12 cellular contexts compared by ENCODE assay signal in the genomic region with DNA sequence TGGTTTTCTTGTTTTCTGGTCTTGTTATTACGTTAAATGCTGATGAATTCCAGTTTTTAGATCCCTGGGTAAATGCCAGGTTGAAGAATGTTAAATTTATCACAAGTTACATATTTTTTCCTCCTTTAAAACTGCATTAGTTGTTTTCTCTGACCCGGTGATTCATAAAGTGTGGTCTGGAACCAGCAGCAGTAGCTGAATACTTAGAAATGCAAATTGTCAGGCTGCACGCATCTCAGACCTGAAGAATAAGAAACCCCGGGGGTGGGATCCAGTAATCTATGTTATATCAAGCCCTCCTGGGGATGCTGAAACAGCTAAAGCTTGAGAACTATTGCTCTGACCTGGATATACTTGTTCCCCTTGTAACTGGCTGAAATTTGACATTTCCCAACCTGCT.
DNase-seq lines count a peak whose midpoint lies in the region; ATAC-seq and TF ChIP-seq lines count a peak whose summit lies in the region.
"Had no signal": no experiment of that assay in that cellular context is flagged by ENCODE, and none has a peak within 500 bp of the region (broad histone marks: within the 10 kb centered on the region; RNA-seq: fewer than 3 reads in every experiment).

No MANE protein-coding gene starts in this region.

- TF ChIP-seq POLR2A in Peyer's patch (IDR thresholded peaks at IDR 0.05), result no peak

- no peaks in the 10 kb centered on the region for H3K27me3 Mint-ChIP-seq in WTC11 (ENCODE audit: low read depth)

- H3K4me3 Mint-ChIP-seq in WTC11, result no peak overlapping the region
- H3K4me3 Mint-ChIP-seq: IgD-negative memory B cell had no signal

- TF ChIP-seq CTCF in WTC11 (IDR thresholded peaks at IDR 0.05), result no peak
- TF ChIP-seq CTCF in Peyer's patch (IDR thresholded peaks at IDR 0.05), result no peak
- TF ChIP-seq CTCF in GM10248 (IDR thresholded peaks at IDR 0.05; ENCODE audit: control extremely low read depth, extremely low read depth, low read depth, missing control alignments), result no peak
- TF ChIP-seq CTCF in left ventricle myocardium inferior (IDR thresholded peaks at IDR 0.05; ENCODE audit: borderline replicate concordance), result no peak

- H3K27me3 ChIP-seq in Peyer's patch (no peaks in the 10 kb centered on the region), left ventricle myocardium inferior (ENCODE audit: low read depth) (peaks cover 26% of the 10 kb centered on the region)

- no peak overlapping the region for H3K27ac ChIP-seq in Peyer's patch
- no peak overlapping the region for H3K27ac ChIP-seq in left ventricle myocardium inferior (replicated peaks)

- intact Hi-C loops in left ventricle myocardium inferior (cut with micrococcal nuclease), result no loop called here

- peaks cover 11% of the 10 kb centered on the region for H3K4me1 Mint-ChIP-seq in WTC11
- H3K4me1 Mint-ChIP-seq: IgD-negative memory B cell had no signal

- CTCF ChIA-PET in WTC11 (lab: Charles Lee), result interaction anchor here (1.6 kb wide), 1 partner anchor 38 kb away, joined by 4 read pairs; no protein-coding TSS in a partner anchor
- CTCF ChIA-PET in GM10248 (lab: Yijun Ruan, JAX), result interaction anchor here (1.0 to 1.7 kb wide), 6 partner anchors 10 to 39 kb away, joined by 3 to 7 read pairs (median 6); no protein-coding TSS in a partner anchor

- POLR2A ChIA-PET in WTC11 (lab: Charles Lee) (no interaction called here), GM10248 (lab: Yijun Ruan, JAX) (no interaction called here)

- no peaks in the 10 kb centered on the region for H3K36me3 ChIP-seq in Peyer's patch
- no peaks in the 10 kb centered on the region for H3K36me3 ChIP-seq in left ventricle myocardium inferior

- no peak overlapping the region for H3K27ac Mint-ChIP-seq in WTC11
- H3K27ac Mint-ChIP-seq: IgD-negative memory B cell had no signal

- H3K9me3 ChIP-seq in Peyer's patch, result no peaks in the 10 kb centered on the region
- no peaks in the 10 kb centered on the region for H3K9me3 ChIP-seq in left ventricle myocardium inferior (replicated peaks)

- H3K4me3 ChIP-seq in Peyer's patch, result no peak overlapping the region
- no peak overlapping the region for H3K4me3 ChIP-seq in left ventricle myocardium inferior
- H3K4me3 ChIP-seq: lung had no signal

- no peaks in the 10 kb centered on the region for H3K9me3 Mint-ChIP-seq in WTC11

- H3K36me3 Mint-ChIP-seq in WTC11, result no peaks in the 10 kb centered on the region

- DNase-seq in WTC11 (ENCODE audit: low spot score), result no peak
- no peak for DNase-seq in KG1 (lab: John Stamatoyannopoulos, UW)
- DNase-seq in Peyer's patch, result no peak
- DNase-seq in GM10248 (ENCODE audit: extremely low spot score), result no peak
- DNase-seq in left ventricle myocardium inferior, result no peak
- DNase-seq: EL had no signal

- peak; percentile 61 for ATAC-seq in GM18508 (IDR thresholded peaks at IDR 0.05; ENCODE audit: insufficient read depth, unreplicated experiment)
- peak; percentile 82 for ATAC-seq in GM21390 (IDR thresholded peaks at IDR 0.05; ENCODE audit: unreplicated experiment)
- peak; percentile 70 for ATAC-seq in HG03103 (IDR thresholded peaks at IDR 0.05; ENCODE audit: low read depth, unreplicated experiment)
- ATAC-seq in WTC11, result peak; percentile 38; the same call in 1 of the 2 replicates
- ATAC-seq: Panc1 had no signal

- H3K4me1 ChIP-seq in Peyer's patch, result no peaks in the 10 kb centered on the region
- no peaks in the 10 kb centered on the region for H3K4me1 ChIP-seq in left ventricle myocardium inferior

TF ChIP-seq in WTC11, 78 proteins besides CTCF, POLR2A, EP300 and RAD21:
- TF ChIP-seq ZNF396 (CRISPR knock-in tag; IDR thresholded peaks at IDR 0.05; ENCODE audit: borderline replicate concordance) (no peak), SMAD3 (CRISPR knock-in tag; IDR thresholded peaks at IDR 0.05; ENCODE audit: borderline replicate concordance) (no peak), RELA (CRISPR knock-in tag; IDR thresholded peaks at IDR 0.05; ENCODE audit: borderline replicate concordance) (no peak), NR2C2 (CRISPR knock-in tag; IDR thresholded peaks at IDR 0.05) (no peak), ZNF423 (CRISPR knock-in tag; IDR thresholded peaks at IDR 0.05) (no peak), NFYB (CRISPR knock-in tag; conservative IDR thresholded peaks at IDR 0.05; ENCODE audit: low read depth) (no peak)
- TF ChIP-seq, protein P1, sequence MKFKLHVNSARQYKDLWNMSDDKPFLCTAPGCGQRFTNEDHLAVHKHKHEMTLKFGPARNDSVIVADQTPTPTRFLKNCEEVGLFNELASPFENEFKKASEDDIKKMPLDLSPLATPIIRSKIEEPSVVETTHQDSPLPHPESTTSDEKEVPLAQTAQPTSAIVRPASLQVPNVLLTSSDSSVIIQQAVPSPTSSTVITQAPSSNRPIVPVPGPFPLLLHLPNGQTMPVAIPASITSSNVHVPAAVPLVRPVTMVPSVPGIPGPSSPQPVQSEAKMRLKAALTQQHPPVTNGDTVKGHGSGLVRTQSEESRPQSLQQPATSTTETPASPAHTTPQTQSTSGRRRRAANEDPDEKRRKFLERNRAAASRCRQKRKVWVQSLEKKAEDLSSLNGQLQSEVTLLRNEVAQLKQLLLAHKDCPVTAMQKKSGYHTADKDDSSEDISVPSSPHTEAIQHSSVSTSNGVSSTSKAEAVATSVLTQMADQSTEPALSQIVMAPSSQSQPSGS (CRISPR knock-in tag; IDR thresholded peaks at IDR 0.05; ENCODE audit: borderline replicate concordance, low read depth), result no peak
TF ChIP-seq in WTC11: peak in this region for 0.
